In genomic region chr1:164586619-164587018, GRCh38 we compare ENCODE assay signal across 17 cellular contexts. TPM values are rescaled to one million over a fixed set of nuclear protein-coding genes. Genes with fewer than 3 reads are reported as not detected.
"Had no signal": no experiment of that assay in that cellular context is flagged by ENCODE, and none has a peak within 500 bp of the region (broad histone marks: within the 10 kb centered on the region; RNA-seq: fewer than 3 reads in every experiment).

No MANE protein-coding gene starts in this region.

- H3K27ac ChIP-seq: epithelial cell of prostate, lower lobe of right lung, psoas muscle, suprapubic skin had no signal

- H3K36me3 Mint-ChIP-seq: activated CD8-positive, alpha-beta memory T cell treated with anti-CD3 and anti-CD28 coated beads, Interleukin-2, amount 10 ng/mL, durations not matched to agents 7 days and 5 days; activated naive CD4-positive, alpha-beta T cell treated with anti-CD3 and anti-CD28 coated beads, Interleukin-2, amount 50 U/mL, for 24 hours; naive thymus-derived CD4-positive, alpha-beta T cell had no signal

- H3K27me3 ChIP-seq: suprapubic skin had no signal

- H3K9me3 Mint-ChIP-seq: activated naive CD4-positive, alpha-beta T cell treated with anti-CD3 and anti-CD28 coated beads, Interleukin-2, amount 50 U/mL, for 24 hours; activated T-cell treated with anti-CD3 and anti-CD28 coated beads, Interleukin-2, amount 50 U/mL, for 24 hours; central memory CD8-positive, alpha-beta T cell; T-helper 1 cell treated with Interleukin-12 subunit alpha and Interleukin-12 subunit beta and Interleukin-4 antibody, amounts not matched to agents 30 μg/mL and 1 μg/mL, for 36 hours had no signal

- H3K9me3 ChIP-seq: lower lobe of right lung, psoas muscle, suprapubic skin had no signal

- H3K27me3 Mint-ChIP-seq: activated CD8-positive, alpha-beta memory T cell treated with anti-CD3 and anti-CD28 coated beads, Interleukin-2, amount 10 ng/mL, durations not matched to agents 7 days and 5 days had no signal

- H3K36me3 ChIP-seq: lower lobe of right lung, suprapubic skin had no signal

- H3K4me3 ChIP-seq: lower lobe of right lung, psoas muscle, suprapubic skin had no signal

- H3K4me3 Mint-ChIP-seq: activated CD8-positive, alpha-beta memory T cell treated with anti-CD3 and anti-CD28 coated beads, Interleukin-2, amount 10 ng/mL, durations not matched to agents 7 days and 5 days; activated naive CD4-positive, alpha-beta T cell treated with anti-CD3 and anti-CD28 coated beads, Interleukin-2, amount 50 U/mL, for 24 hours; activated T-cell treated with anti-CD3 and anti-CD28 coated beads, Interleukin-2, amount 50 U/mL, for 24 hours; central memory CD8-positive, alpha-beta T cell; naive thymus-derived CD4-positive, alpha-beta T cell; T-helper 1 cell treated with Interleukin-12 subunit alpha and Interleukin-12 subunit beta and Interleukin-4 antibody, amounts not matched to agents 30 μg/mL and 1 μg/mL, for 36 hours had no signal

- DNase-seq: activated CD4-positive, alpha-beta T cell treated with anti-CD3 and anti-CD28 coated beads, Interleukin-2, amount 50 U/mL, for 4 hours; activated CD8-positive, alpha-beta memory T cell treated with anti-CD3 and anti-CD28 coated beads, Interleukin-2, amount 10 ng/mL, durations not matched to agents 7 days and 5 days; activated effector memory CD4-positive, alpha-beta T cell treated with Interleukin-2 at 50 U/mL for 16 hours; activated T-cell treated with anti-CD3 and anti-CD28 coated beads, Interleukin-2, amount 50 U/mL, for 24 hours; cortex of kidney; effector memory CD4-positive, alpha-beta T cell; hypothalamus; lower lobe of right lung; midbrain; naive thymus-derived CD4-positive, alpha-beta T cell; psoas muscle; stimulated activated naive CD4-positive, alpha-beta T cell treated with Interleukin-2 at 50 U/mL for 16 hours had no signal

- H3K4me1 Mint-ChIP-seq: activated CD8-positive, alpha-beta memory T cell treated with anti-CD3 and anti-CD28 coated beads, Interleukin-2, amount 10 ng/mL, durations not matched to agents 7 days and 5 days; activated naive CD4-positive, alpha-beta T cell treated with anti-CD3 and anti-CD28 coated beads, Interleukin-2, amount 50 U/mL, for 24 hours; central memory CD8-positive, alpha-beta T cell; naive thymus-derived CD4-positive, alpha-beta T cell had no signal

- H3K27ac Mint-ChIP-seq: activated CD8-positive, alpha-beta memory T cell treated with anti-CD3 and anti-CD28 coated beads, Interleukin-2, amount 10 ng/mL, durations not matched to agents 7 days and 5 days; activated naive CD4-positive, alpha-beta T cell treated with anti-CD3 and anti-CD28 coated beads, Interleukin-2, amount 50 U/mL, for 24 hours; activated T-cell treated with anti-CD3 and anti-CD28 coated beads, Interleukin-2, amount 50 U/mL, for 24 hours; naive thymus-derived CD4-positive, alpha-beta T cell; T-helper 1 cell treated with Interleukin-12 subunit alpha and Interleukin-12 subunit beta and Interleukin-4 antibody, amounts not matched to agents 30 μg/mL and 1 μg/mL, for 36 hours had no signal

RNA-seq across cellular contexts. Expression of gene PBX1, which starts 27.6 kb away (rescaled TPM):
- total RNA-seq: activated CD8-positive, alpha-beta memory T cell treated with anti-CD3 and anti-CD28 coated beads, Interleukin-2, amount 10 ng/mL, durations not matched to agents 7 days and 5 days had no signal
